Comparison of ENCODE assay signal across 14 cellular contexts in the genomic region with DNA sequence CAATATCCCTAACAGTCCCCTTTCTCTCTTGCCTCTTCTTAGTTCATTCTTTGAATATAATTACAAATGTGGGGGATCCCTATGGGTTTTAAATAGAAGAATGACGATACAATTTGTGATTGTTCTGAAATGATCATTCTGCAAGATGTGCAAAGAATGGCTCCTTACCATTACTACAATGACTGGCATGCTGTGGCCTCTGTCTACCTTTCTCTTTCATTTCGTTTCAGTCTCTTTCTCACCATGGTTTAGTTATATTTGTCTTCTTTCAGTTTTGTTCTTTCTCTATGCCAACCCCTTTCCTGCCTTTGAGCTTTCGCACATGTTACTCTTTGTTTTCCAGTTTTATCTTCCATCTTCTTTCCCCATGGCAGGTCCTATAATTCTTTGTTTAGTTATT.
DNase-seq lines count a peak whose midpoint lies in the region; ATAC-seq lines count a peak whose summit lies in the region.
"Had no signal": no experiment of that assay in that cellular context is flagged by ENCODE, and none has a peak within 500 bp of the region (broad histone marks: within the 10 kb centered on the region; RNA-seq: fewer than 3 reads in every experiment).

No MANE protein-coding gene starts in this region.

- ATAC-seq in GM18517 (IDR thresholded peaks at IDR 0.05; ENCODE audit: unreplicated experiment): peak; percentile 100
- peak; percentile 97 for ATAC-seq in GM19397 (IDR thresholded peaks at IDR 0.05; ENCODE audit: unreplicated experiment)
- ATAC-seq in HG02798 (IDR thresholded peaks at IDR 0.05; ENCODE audit: poor library complexity, unreplicated experiment): peak; percentile 99
- peak; percentile 100 for ATAC-seq in HG03460 (IDR thresholded peaks at IDR 0.05; ENCODE audit: unreplicated experiment)

- intact Hi-C loops in activated T-helper 1 cell treated with anti-CD3 and anti-CD28 coated beads, Interleukin-12 subunit alpha, Interleukin-12 subunit beta, Interleukin-2, Interleukin-4 antibody, amounts not matched to agents 30 ng/mL and 10 ng/mL and 1 ng/mL, durations not matched to agents 14 hours and 24 hours and 36 hours (cut with micrococcal nuclease): no loop called here

- DNase-seq in KBM-7 (no peak), AG08396 (ENCODE audit: low spot score) (no peak), NAMALWA (ENCODE audit: low spot score) (no peak)
- DNase-seq in activated T-helper 1 cell treated with anti-CD3 and anti-CD28 coated beads, Interleukin-12 subunit alpha, Interleukin-12 subunit beta, Interleukin-2, Interleukin-4 antibody, amounts not matched to agents 30 ng/mL and 10 ng/mL and 1 ng/mL, durations not matched to agents 14 hours and 24 hours and 36 hours (ENCODE audit: low spot score): no peak
- DNase-seq: activated B cell treated with CpG ODN at 0.5 μM for 24 hours; CD8-positive, alpha-beta memory T cell; dermis blood vessel endothelial cell had no signal

- no peaks in the 10 kb centered on the region for H3K36me3 Mint-ChIP-seq in activated T-helper 1 cell treated with anti-CD3 and anti-CD28 coated beads, Interleukin-12 subunit alpha, Interleukin-12 subunit beta, Interleukin-2, Interleukin-4 antibody, amounts not matched to agents 30 ng/mL and 10 ng/mL and 1 ng/mL, durations not matched to agents 14 hours and 24 hours and 36 hours (ENCODE audit: low read depth)
- H3K36me3 Mint-ChIP-seq: activated naive CD4-positive, alpha-beta T cell treated with anti-CD3 and anti-CD28 coated beads, Interleukin-2, amount 50 U/mL, for 24 hours; CD8-positive, alpha-beta memory T cell; IgD-negative memory B cell; memory B cell had no signal

- H3K27me3 Mint-ChIP-seq in activated T-helper 1 cell treated with anti-CD3 and anti-CD28 coated beads, Interleukin-12 subunit alpha, Interleukin-12 subunit beta, Interleukin-2, Interleukin-4 antibody, amounts not matched to agents 30 ng/mL and 10 ng/mL and 1 ng/mL, durations not matched to agents 14 hours and 24 hours and 36 hours (ENCODE audit: insufficient read depth): peaks cover 6% of the 10 kb centered on the region
- H3K27me3 Mint-ChIP-seq: activated B cell treated with CpG ODN at 0.5 μM for 24 hours; activated naive CD4-positive, alpha-beta T cell treated with anti-CD3 and anti-CD28 coated beads, Interleukin-2, amount 50 U/mL, for 24 hours; CD8-positive, alpha-beta memory T cell; IgD-negative memory B cell had no signal

- no peak overlapping the region for H3K4me3 Mint-ChIP-seq in activated T-helper 1 cell treated with anti-CD3 and anti-CD28 coated beads, Interleukin-12 subunit alpha, Interleukin-12 subunit beta, Interleukin-2, Interleukin-4 antibody, amounts not matched to agents 30 ng/mL and 10 ng/mL and 1 ng/mL, durations not matched to agents 14 hours and 24 hours and 36 hours
- H3K4me3 Mint-ChIP-seq: activated B cell treated with CpG ODN at 0.5 μM for 24 hours; activated naive CD4-positive, alpha-beta T cell treated with anti-CD3 and anti-CD28 coated beads, Interleukin-2, amount 50 U/mL, for 24 hours; CD8-positive, alpha-beta memory T cell; IgD-negative memory B cell; memory B cell had no signal

- in situ Hi-C loops in KBM-7 (cut with MboI; ENCODE audit: low pct_unique_long_range_greater_than_20kb, low sequenced_read_pairs): no loop called here

- H3K4me1 Mint-ChIP-seq in activated T-helper 1 cell treated with anti-CD3 and anti-CD28 coated beads, Interleukin-12 subunit alpha, Interleukin-12 subunit beta, Interleukin-2, Interleukin-4 antibody, amounts not matched to agents 30 ng/mL and 10 ng/mL and 1 ng/mL, durations not matched to agents 14 hours and 24 hours and 36 hours (ENCODE audit: low read depth): peaks cover 8% of the 10 kb centered on the region
- H3K4me1 Mint-ChIP-seq: activated B cell treated with CpG ODN at 0.5 μM for 24 hours; activated naive CD4-positive, alpha-beta T cell treated with anti-CD3 and anti-CD28 coated beads, Interleukin-2, amount 50 U/mL, for 24 hours had no signal

- no peak overlapping the region for H3K27ac Mint-ChIP-seq in activated T-helper 1 cell treated with anti-CD3 and anti-CD28 coated beads, Interleukin-12 subunit alpha, Interleukin-12 subunit beta, Interleukin-2, Interleukin-4 antibody, amounts not matched to agents 30 ng/mL and 10 ng/mL and 1 ng/mL, durations not matched to agents 14 hours and 24 hours and 36 hours
- H3K27ac Mint-ChIP-seq: activated B cell treated with CpG ODN at 0.5 μM for 24 hours; activated naive CD4-positive, alpha-beta T cell treated with anti-CD3 and anti-CD28 coated beads, Interleukin-2, amount 50 U/mL, for 24 hours; CD8-positive, alpha-beta memory T cell; IgD-negative memory B cell; memory B cell had no signal

- H3K9me3 Mint-ChIP-seq in activated T-helper 1 cell treated with anti-CD3 and anti-CD28 coated beads, Interleukin-12 subunit alpha, Interleukin-12 subunit beta, Interleukin-2, Interleukin-4 antibody, amounts not matched to agents 30 ng/mL and 10 ng/mL and 1 ng/mL, durations not matched to agents 14 hours and 24 hours and 36 hours: no peaks in the 10 kb centered on the region
- H3K9me3 Mint-ChIP-seq: activated B cell treated with CpG ODN at 0.5 μM for 24 hours; activated naive CD4-positive, alpha-beta T cell treated with anti-CD3 and anti-CD28 coated beads, Interleukin-2, amount 50 U/mL, for 24 hours; IgD-negative memory B cell; memory B cell had no signal
